In genomic region chr21:30831194-30831765, GRCh38 we compare ENCODE assay signal across 9 cellular contexts. TPM values are rescaled to one million over a fixed set of nuclear protein-coding genes. Genes with fewer than 3 reads are reported as not detected.
DNase-seq lines count a peak whose midpoint lies in the region; ATAC-seq, FAIRE-seq and TF ChIP-seq lines count a peak whose summit lies in the region.
"Had no signal": no experiment of that assay in that cellular context is flagged by ENCODE, and none has a peak within 500 bp of the region (broad histone marks: within the 10 kb centered on the region; RNA-seq: fewer than 3 reads in every experiment).

No MANE protein-coding gene starts in this region.

- 29% methylated on average over 6 of the region's 6 CpGs for WGBS in hepatocyte (ENCODE audit: low lambda C conversion rate, missing lambda C conversion rate)
- 40 to 46% methylated on average over 6 of the region's 6 CpGs for WGBS in lower leg skin, 2 donors

- no peak for FAIRE-seq in urothelium cell line (lab: Jason Lieb, UNC)

- H3K9me2 ChIP-seq in hepatocyte (replicated peaks; ENCODE audit: insufficient read depth) = no peaks in the 10 kb centered on the region

- H3K4me1 Mint-ChIP-seq in Caco-2 (ENCODE audit: low read depth, unreplicated experiment) = no peaks in the 10 kb centered on the region
- no peaks in the 10 kb centered on the region for H3K4me1 Mint-ChIP-seq in activated CD4-positive, alpha-beta T cell treated with anti-CD3 and anti-CD28 coated beads, Interleukin-2, amount 10 ng/mL, durations not matched to agents 24 days and 14 days
- H3K4me1 Mint-ChIP-seq: memory B cell had no signal

- H3K79me2 ChIP-seq in hepatocyte = no peaks in the 10 kb centered on the region

- peak in 1 of 2 experiments; percentile 17 for DNase-seq in Caco-2
- DNase-seq in HEK293T (ENCODE audit: extremely low spot score) = peak; percentile 26
- DNase-seq in activated CD4-positive, alpha-beta T cell treated with anti-CD3 and anti-CD28 coated beads, Interleukin-2, amount 10 ng/mL, durations not matched to agents 24 days and 14 days = peak; percentile 78
- peak; percentile 29 for DNase-seq in hepatocyte (ENCODE audit: low spot score)
- DNase-seq in urothelium cell line (ENCODE audit: low spot score) = peak; percentile 21
- no peak for DNase-seq in lower leg skin (ENCODE audit: low spot score in 2 of 2)
- DNase-seq in sciatic nerve (ENCODE audit: low spot score) = no peak
- no peak for DNase-seq in cerebellum (ENCODE audit: low spot score)

- H3K9me3 ChIP-seq in Caco-2 = 0 out of 2 replicates have a peak, but pooled peaks cover 4% of the 10 kb centered on the region
- H3K9me3 ChIP-seq in hepatocyte (ENCODE audit: low read depth) = no peaks in the 10 kb centered on the region

- TF ChIP-seq POLR2A in lower leg skin (IDR thresholded peaks at IDR 0.05) = no peak

- BruUV-seq in Caco-2 (replicated peaks; lab: Mats Ljungman, UMichigan) = no TSS peak

- H3K27ac ChIP-seq in hepatocyte = no peak overlapping the region

- no peaks in the 10 kb centered on the region for H4K20me1 ChIP-seq in hepatocyte (ENCODE audit: insufficient read depth, poor library complexity, severe bottlenecking)

- no peak overlapping the region for H3K27ac Mint-ChIP-seq in Caco-2 (ENCODE audit: unreplicated experiment)
- H3K27ac Mint-ChIP-seq in activated CD4-positive, alpha-beta T cell treated with anti-CD3 and anti-CD28 coated beads, Interleukin-2, amount 10 ng/mL, durations not matched to agents 24 days and 14 days = no peak overlapping the region
- H3K27ac Mint-ChIP-seq: memory B cell had no signal

- H3K4me1 ChIP-seq in Caco-2 (no peaks in the 10 kb centered on the region), hepatocyte (ENCODE audit: insufficient read depth) (no peaks in the 10 kb centered on the region)

- H3K4me3 ChIP-seq in Caco-2 (ENCODE audit: low read depth, low read length) (no peak overlapping the region), hepatocyte (no peak overlapping the region), lower leg skin (ENCODE audit: low read depth, poor library complexity, severe bottlenecking) (no peak overlapping the region)

- POLR2A ChIA-PET in Caco-2 (lab: Charles Lee) (no interaction called here), HEK293T (lab: Yijun Ruan, JAX) (no interaction called here)

- H3K4me2 ChIP-seq in hepatocyte = no peak overlapping the region

- no peaks in the 10 kb centered on the region for H3K36me3 ChIP-seq in Caco-2 (ENCODE audit: control insufficient read depth, insufficient read depth, low read length)
- H3K36me3 ChIP-seq in hepatocyte (replicated peaks; ENCODE audit: insufficient read depth, low read depth) = no peaks in the 10 kb centered on the region

- ATAC-seq in sciatic nerve = no peak

- H3K27me3 Mint-ChIP-seq in Caco-2 (ENCODE audit: insufficient read depth, unreplicated experiment) = no peaks in the 10 kb centered on the region
- H3K27me3 Mint-ChIP-seq in activated CD4-positive, alpha-beta T cell treated with anti-CD3 and anti-CD28 coated beads, Interleukin-2, amount 10 ng/mL, durations not matched to agents 24 days and 14 days = peaks cover 7% of the 10 kb centered on the region
- H3K27me3 Mint-ChIP-seq: memory B cell had no signal

- no peaks in the 10 kb centered on the region for H3K9me3 Mint-ChIP-seq in Caco-2 (ENCODE audit: unreplicated experiment)
- peaks cover 4% of the 10 kb centered on the region for H3K9me3 Mint-ChIP-seq in activated CD4-positive, alpha-beta T cell treated with anti-CD3 and anti-CD28 coated beads, Interleukin-2, amount 10 ng/mL, durations not matched to agents 24 days and 14 days

- CTCF ChIA-PET in Caco-2 (lab: Charles Lee) = no interaction called here
- CTCF ChIA-PET in HEK293T (lab: Yijun Ruan, JAX) = no interaction called here

- H3K36me3 Mint-ChIP-seq in Caco-2 (ENCODE audit: insufficient read depth, unreplicated experiment) = no peaks in the 10 kb centered on the region
- no peaks in the 10 kb centered on the region for H3K36me3 Mint-ChIP-seq in activated CD4-positive, alpha-beta T cell treated with anti-CD3 and anti-CD28 coated beads, Interleukin-2, amount 10 ng/mL, durations not matched to agents 24 days and 14 days (ENCODE audit: low read depth)
- H3K36me3 Mint-ChIP-seq: memory B cell had no signal

- H2AFZ ChIP-seq in hepatocyte = no peak overlapping the region

- no peaks in the 10 kb centered on the region for H3K27me3 ChIP-seq in Caco-2 (replicated peaks; ENCODE audit: control insufficient read depth, insufficient read depth, low read length)
- no peaks in the 10 kb centered on the region for H3K27me3 ChIP-seq in hepatocyte

- intact Hi-C loops in Caco-2 (cut with micrococcal nuclease; ENCODE audit: unreplicated experiment) (no loop called here), lower leg skin (cut with DNase I; ENCODE audit: low total_unique reads) (no loop called here), sciatic nerve (cut with DNase I) (no loop called here)
- intact Hi-C loops in activated CD4-positive, alpha-beta T cell treated with anti-CD3 and anti-CD28 coated beads, Interleukin-2, amount 10 ng/mL, durations not matched to agents 24 days and 14 days (cut with micrococcal nuclease) = loop anchor here (2.0 to 10.0 kb wide), 2 partner anchors 256 to 774 kb away; no protein-coding TSS in a partner anchor

- TF ChIP-seq CTCF in Caco-2 (IDR thresholded peaks at IDR 0.05; ENCODE audit: insufficient read depth in 1 of 2, low read depth in 1 of 2, low read length in 1 of 2, severe bottlenecking in 1 of 2, unreplicated experiment in 1 of 2) = peak; percentile 29 to 59
- TF ChIP-seq CTCF in hepatocyte (IDR thresholded peaks at IDR 0.05; ENCODE audit: poor library complexity) = peak; percentile 48
- no peak for TF ChIP-seq CTCF in lower leg skin (IDR thresholded peaks at IDR 0.05)

- H3K4me3 Mint-ChIP-seq in Caco-2 (ENCODE audit: unreplicated experiment) = no peak overlapping the region
- no peak overlapping the region for H3K4me3 Mint-ChIP-seq in activated CD4-positive, alpha-beta T cell treated with anti-CD3 and anti-CD28 coated beads, Interleukin-2, amount 10 ng/mL, durations not matched to agents 24 days and 14 days
- H3K4me3 Mint-ChIP-seq: memory B cell had no signal

TF ChIP-seq in HEK293T, 16 proteins besides CTCF, POLR2A, EP300 and RAD21:
- no peak for TF ChIP-seq FOXM1 (IDR thresholded peaks at IDR 0.05; ENCODE audit: borderline replicate concordance)

RNA-seq across cellular contexts. Expression of gene KRTAP7-1, which starts 1.7 kb away (rescaled TPM):
- total RNA-seq in Caco-2 (2022) (not detected in 2 replicates), hepatocyte (not detected in 2 replicates), lower leg skin (10 to 100 TPM in 1 of 4 donors, 1 to 10 TPM in 2, not detected in 1; 1.3 to 22.2 (median 4.4) TPM), sciatic nerve (not detected), cerebellum (not detected)
- total RNA-seq in activated CD4-positive, alpha-beta T cell treated with anti-CD3 and anti-CD28 coated beads, Interleukin-2, amount 10 ng/mL, durations not matched to agents 24 days and 14 days = not detected in 2 replicates
- polyA plus RNA-seq in hepatocyte = not detected in 2 replicates

RNA-seq across cellular contexts. Expression of gene KRTAP8-1, which starts 18.2 kb away (rescaled TPM):
- total RNA-seq in Caco-2 (2022) = not detected in 2 replicates
- total RNA-seq in activated CD4-positive, alpha-beta T cell treated with anti-CD3 and anti-CD28 coated beads, Interleukin-2, amount 10 ng/mL, durations not matched to agents 24 days and 14 days = not detected in 2 replicates
- total RNA-seq in hepatocyte = not detected in 2 replicates
- polyA plus RNA-seq in hepatocyte = not detected in 2 replicates
- total RNA-seq in lower leg skin = 10 to 100 TPM in 1 of 4 donors, not detected in 3; 40.1 TPM
- total RNA-seq in sciatic nerve = not detected
- not detected for total RNA-seq in cerebellum

RNA-seq across cellular contexts. Expression of gene KRTAP11-1, which starts 50.1 kb away (rescaled TPM):
- total RNA-seq in Caco-2 (2022) = not detected in 2 replicates
- not detected in 2 replicates for total RNA-seq in activated CD4-positive, alpha-beta T cell treated with anti-CD3 and anti-CD28 coated beads, Interleukin-2, amount 10 ng/mL, durations not matched to agents 24 days and 14 days
- total RNA-seq in hepatocyte = not detected in 2 replicates
- polyA plus RNA-seq in hepatocyte = not detected in 2 replicates
- 10 to 100 TPM in 1 of 4 donors, 1 to 10 TPM in 2, not detected in 1; 2.5 to 71.2 (median 3.2) TPM for total RNA-seq in lower leg skin
- total RNA-seq in sciatic nerve = not detected
- not detected for total RNA-seq in cerebellum

Comparison
In these comparisons a context has a peak if more than half of its experiments do, and no peak if none do; other contexts are left out.
1. DNase-seq: peak in HEK293T (single experiment), activated CD4-positive, alpha-beta T cell treated with anti-CD3 and anti-CD28 coated beads, Interleukin-2, amount 10 ng/mL, durations not matched to agents 24 days and 14 days (single experiment), hepatocyte (single experiment) and urothelium cell line (single experiment); none in lower leg skin (0 of 2), sciatic nerve (single experiment) and cerebellum (single experiment).
2. CTCF ChIP-seq: peak in Caco-2 (2 of 2) and hepatocyte (single experiment); none in lower leg skin (0 of 3).